In the genomic region with DNA sequence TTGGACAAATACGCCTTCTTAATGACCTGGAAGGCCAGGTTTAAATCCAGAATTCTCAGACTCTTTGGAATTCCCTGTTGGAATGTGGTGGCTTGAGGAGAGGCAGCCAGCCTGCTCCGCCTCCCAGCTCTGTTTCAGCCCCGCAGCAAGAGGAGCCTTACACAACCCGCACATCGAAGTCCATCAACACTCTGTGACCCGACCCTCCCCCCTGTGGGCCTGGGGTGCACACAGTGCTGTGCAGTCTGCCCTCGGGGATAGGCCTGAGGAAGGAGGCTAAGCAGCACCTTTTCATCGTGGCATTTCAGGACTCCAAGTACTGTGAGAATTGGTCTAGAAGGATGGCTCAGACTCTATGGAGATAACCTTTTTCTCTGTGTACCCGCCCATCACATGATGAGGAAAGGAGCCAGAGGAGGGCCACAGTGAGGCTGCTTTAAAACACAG, we compare ENCODE assay signal across 1 cellular context.
TF ChIP-seq lines count a peak whose summit lies in the region.

No MANE protein-coding gene starts in this region.

TF ChIP-seq in HCT116, 20 proteins besides CTCF, POLR2A, EP300 and RAD21:
- TF ChIP-seq, protein P1, sequence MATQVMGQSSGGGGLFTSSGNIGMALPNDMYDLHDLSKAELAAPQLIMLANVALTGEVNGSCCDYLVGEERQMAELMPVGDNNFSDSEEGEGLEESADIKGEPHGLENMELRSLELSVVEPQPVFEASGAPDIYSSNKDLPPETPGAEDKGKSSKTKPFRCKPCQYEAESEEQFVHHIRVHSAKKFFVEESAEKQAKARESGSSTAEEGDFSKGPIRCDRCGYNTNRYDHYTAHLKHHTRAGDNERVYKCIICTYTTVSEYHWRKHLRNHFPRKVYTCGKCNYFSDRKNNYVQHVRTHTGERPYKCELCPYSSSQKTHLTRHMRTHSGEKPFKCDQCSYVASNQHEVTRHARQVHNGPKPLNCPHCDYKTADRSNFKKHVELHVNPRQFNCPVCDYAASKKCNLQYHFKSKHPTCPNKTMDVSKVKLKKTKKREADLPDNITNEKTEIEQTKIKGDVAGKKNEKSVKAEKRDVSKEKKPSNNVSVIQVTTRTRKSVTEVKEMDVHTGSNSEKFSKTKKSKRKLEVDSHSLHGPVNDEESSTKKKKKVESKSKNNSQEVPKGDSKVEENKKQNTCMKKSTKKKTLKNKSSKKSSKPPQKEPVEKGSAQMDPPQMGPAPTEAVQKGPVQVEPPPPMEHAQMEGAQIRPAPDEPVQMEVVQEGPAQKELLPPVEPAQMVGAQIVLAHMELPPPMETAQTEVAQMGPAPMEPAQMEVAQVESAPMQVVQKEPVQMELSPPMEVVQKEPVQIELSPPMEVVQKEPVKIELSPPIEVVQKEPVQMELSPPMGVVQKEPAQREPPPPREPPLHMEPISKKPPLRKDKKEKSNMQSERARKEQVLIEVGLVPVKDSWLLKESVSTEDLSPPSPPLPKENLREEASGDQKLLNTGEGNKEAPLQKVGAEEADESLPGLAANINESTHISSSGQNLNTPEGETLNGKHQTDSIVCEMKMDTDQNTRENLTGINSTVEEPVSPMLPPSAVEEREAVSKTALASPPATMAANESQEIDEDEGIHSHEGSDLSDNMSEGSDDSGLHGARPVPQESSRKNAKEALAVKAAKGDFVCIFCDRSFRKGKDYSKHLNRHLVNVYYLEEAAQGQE (IDR thresholded peaks at IDR 0.05; ENCODE audit: low read depth): no peak
- no peak for TF ChIP-seq JUND (IDR thresholded peaks at IDR 0.05)
- no peak for TF ChIP-seq EGR1 (IDR thresholded peaks at IDR 0.05; ENCODE audit: low read depth)
- TF ChIP-seq SP1 (IDR thresholded peaks at IDR 0.05; ENCODE audit: low read depth): no peak
- no peak for TF ChIP-seq ELF1 (IDR thresholded peaks at IDR 0.05; ENCODE audit: borderline replicate concordance, low read depth)
- TF ChIP-seq SIN3A (IDR thresholded peaks at IDR 0.05; ENCODE audit: low read depth): no peak
- no peak for TF ChIP-seq CBX3 (IDR thresholded peaks at IDR 0.05; ENCODE audit: low read depth)
- TF ChIP-seq, protein P2, sequence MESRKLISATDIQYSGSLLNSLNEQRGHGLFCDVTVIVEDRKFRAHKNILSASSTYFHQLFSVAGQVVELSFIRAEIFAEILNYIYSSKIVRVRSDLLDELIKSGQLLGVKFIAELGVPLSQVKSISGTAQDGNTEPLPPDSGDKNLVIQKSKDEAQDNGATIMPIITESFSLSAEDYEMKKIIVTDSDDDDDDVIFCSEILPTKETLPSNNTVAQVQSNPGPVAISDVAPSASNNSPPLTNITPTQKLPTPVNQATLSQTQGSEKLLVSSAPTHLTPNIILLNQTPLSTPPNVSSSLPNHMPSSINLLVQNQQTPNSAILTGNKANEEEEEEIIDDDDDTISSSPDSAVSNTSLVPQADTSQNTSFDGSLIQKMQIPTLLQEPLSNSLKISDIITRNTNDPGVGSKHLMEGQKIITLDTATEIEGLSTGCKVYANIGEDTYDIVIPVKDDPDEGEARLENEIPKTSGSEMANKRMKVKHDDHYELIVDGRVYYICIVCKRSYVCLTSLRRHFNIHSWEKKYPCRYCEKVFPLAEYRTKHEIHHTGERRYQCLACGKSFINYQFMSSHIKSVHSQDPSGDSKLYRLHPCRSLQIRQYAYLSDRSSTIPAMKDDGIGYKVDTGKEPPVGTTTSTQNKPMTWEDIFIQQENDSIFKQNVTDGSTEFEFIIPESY (IDR thresholded peaks at IDR 0.05; ENCODE audit: extremely low read depth, insufficient replicate concordance, low read length): no peak
